In genomic region chr18:22933206-22933957, GRCh38 we compare ENCODE assay signal across 8 cellular contexts. TPM values are rescaled to one million over a fixed set of nuclear protein-coding genes. Genes with fewer than 3 reads are reported as not detected.
A peak's percentile ranks its signal among the peaks of the same experiment; 100 is the strongest.
DNase-seq lines count a peak whose midpoint lies in the region; ATAC-seq and TF ChIP-seq lines count a peak whose summit lies in the region.

RBBP8 (plus strand) TSS chr18:22933328; CDS start chr18:22936852, 3,524 bp downstream.

- CTCF ChIA-PET in activated CD4-positive, alpha-beta memory T cell treated with anti-CD3 and anti-CD28 coated beads for 36 hours (lab: Charles Lee) = interaction anchor here (0.7 to 1.0 kb wide), 4 partner anchors 45 to 509 kb away, joined by 3 to 6 read pairs (median 4); no protein-coding TSS in a partner anchor

- TF ChIP-seq POLR2A in right lobe of liver (IDR thresholded peaks at IDR 0.05) = peak; percentile 87

- H3K4me3 ChIP-seq in right lobe of liver = peak within 1 kb of the TSS; percentile 77 to 100 (median 79)

- POLR2A ChIA-PET in activated CD4-positive, alpha-beta memory T cell treated with anti-CD3 and anti-CD28 coated beads for 36 hours (lab: Charles Lee) = interaction anchor here (0.6 to 1.0 kb wide), 3 partner anchors 19 to 198 kb away, joined by 3 to 4 read pairs (median 3); no protein-coding TSS in a partner anchor

- peak within 1 kb of the TSS; percentile 88 for H3K4me3 Mint-ChIP-seq in activated CD4-positive, alpha-beta memory T cell treated with anti-CD3 and anti-CD28 coated beads for 36 hours

- peak within 1 kb of the TSS; percentile 93 for H3K27ac Mint-ChIP-seq in activated CD4-positive, alpha-beta memory T cell treated with anti-CD3 and anti-CD28 coated beads for 36 hours

- intact Hi-C loops in activated CD4-positive, alpha-beta memory T cell treated with anti-CD3 and anti-CD28 coated beads for 36 hours (cut with micrococcal nuclease) = loop anchor here (1.0 to 5.0 kb wide), 6 partner anchors 45 to 444 kb away; no protein-coding TSS in a partner anchor
- intact Hi-C loops in right lobe of liver (cut with DNase I) = no loop called here

- H3K36me3 ChIP-seq in right lobe of liver = no peaks in the 10 kb centered on the region

- H3K9me3 Mint-ChIP-seq in activated CD4-positive, alpha-beta memory T cell treated with anti-CD3 and anti-CD28 coated beads for 36 hours = no peaks in the 10 kb centered on the region

- peak; percentile 75 for ATAC-seq in GM19351 (IDR thresholded peaks at IDR 0.05; ENCODE audit: unreplicated experiment)
- peak; percentile 74 for ATAC-seq in HG03520 (IDR thresholded peaks at IDR 0.05; ENCODE audit: unreplicated experiment)
- ATAC-seq in right lobe of liver = peak; percentile 92 to 95 (median 94)

- peaks cover 18% of the 10 kb centered on the region for H3K4me1 Mint-ChIP-seq in activated CD4-positive, alpha-beta memory T cell treated with anti-CD3 and anti-CD28 coated beads for 36 hours (ENCODE audit: low read depth)

- WGBS in right lobe of liver (ENCODE audit: insufficient coverage, low coverage, low lambda C conversion rate, missing lambda C conversion rate) = 2% methylated on average over 12 of the region's 81 CpGs

- H3K36me3 Mint-ChIP-seq in activated CD4-positive, alpha-beta memory T cell treated with anti-CD3 and anti-CD28 coated beads for 36 hours = peaks cover 12% of the 10 kb centered on the region

- H3K27me3 Mint-ChIP-seq in activated CD4-positive, alpha-beta memory T cell treated with anti-CD3 and anti-CD28 coated beads for 36 hours = no peaks in the 10 kb centered on the region

- H3K27ac ChIP-seq in C4-2B = peak within 1 kb of the TSS; percentile 86
- peak within 1 kb of the TSS; percentile 95 to 98 (median 97) for H3K27ac ChIP-seq in right lobe of liver

- peaks cover 0 to 10% (median 3%) of the 10 kb centered on the region in 4 donors for H3K4me1 ChIP-seq in right lobe of liver

- DNase-seq in NCI-H748 treated with DMSO at 0.1 percent for 48 hours (lab: John Stamatoyannopoulos, UW) = peak; percentile 71
- DNase-seq in activated CD4-positive, alpha-beta memory T cell treated with anti-CD3 and anti-CD28 coated beads for 36 hours = peak; percentile 85
- DNase-seq in dermis microvascular lymphatic vessel endothelial cell (ENCODE audit: low read depth in 2 of 2) = peak; percentile 41 to 83
- DNase-seq in right lobe of liver = peak; percentile 91 to 94 (median 92)
- DNase-seq in stimulated activated CD4-positive, alpha-beta T cell treated with anti-CD3 and anti-CD28 coated beads, Interleukin-4, amount 100 ng/mL, for 4 hours = peak; percentile 79 to 84

- no peaks in the 10 kb centered on the region for H3K27me3 ChIP-seq in right lobe of liver

- H3K9me3 ChIP-seq in right lobe of liver = no peaks in the 10 kb centered on the region

- no peak for TF ChIP-seq CTCF in C4-2B (conservative IDR thresholded peaks at IDR 0.05)
- no peak for TF ChIP-seq CTCF in right lobe of liver (IDR thresholded peaks at IDR 0.05)

RNA-seq across cellular contexts. Expression of gene RBBP8, which starts in this region (rescaled TPM):
- total RNA-seq in activated CD4-positive, alpha-beta memory T cell treated with anti-CD3 and anti-CD28 coated beads for 36 hours = 10 to 100 TPM; 62.5 to 65.3 TPM
- total RNA-seq in dermis microvascular lymphatic vessel endothelial cell (10.5 and 14.0 TPM in 2 replicates), right lobe of liver (10 to 100 TPM in 5 of 6 experiments, 1 to 10 TPM in 1; 8.3 to 24.9 (median 12.4) TPM)

Comparison
In these comparisons a context has a peak if more than half of its experiments do, and no peak if none do; other contexts are left out.
1. Peak in every context shown above with its lines: DNase-seq, ATAC-seq, H3K4me3 ChIP-seq and H3K27ac ChIP-seq.